Comparison of ENCODE assay signal across 1 cellular context in the genomic region with DNA sequence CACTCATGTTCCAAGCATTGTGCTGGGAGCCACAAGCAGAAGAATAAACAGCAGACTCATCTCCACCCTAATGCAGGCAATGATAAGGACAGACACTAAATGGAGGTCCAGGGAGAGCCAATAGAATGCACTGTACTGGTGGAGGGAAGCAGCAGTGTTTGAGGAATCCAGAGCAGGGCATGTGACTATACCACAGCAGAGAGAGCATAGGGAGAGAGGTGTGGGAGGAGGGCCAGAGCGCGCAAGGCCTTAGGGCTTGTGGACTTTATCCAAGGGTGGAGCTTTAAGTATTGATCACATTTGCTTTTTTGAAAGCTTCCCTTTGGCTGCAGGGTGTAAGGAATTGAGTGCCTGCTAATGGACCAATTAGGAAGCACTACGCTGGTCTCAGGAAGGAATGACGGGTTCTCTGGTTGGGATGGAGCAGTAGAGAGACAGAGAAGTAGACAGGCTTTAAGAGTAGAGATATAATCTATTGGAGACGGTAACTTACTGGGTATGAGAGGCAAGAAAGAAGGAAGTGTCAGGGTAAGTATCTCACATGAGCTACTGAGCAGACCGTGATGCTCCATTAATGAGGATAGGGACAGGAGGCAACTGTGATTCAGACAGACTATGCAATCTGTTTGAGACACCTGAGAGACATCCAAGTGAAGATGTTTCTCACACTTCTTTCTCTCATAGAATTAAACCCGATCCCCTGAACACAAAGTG.
A peak's percentile ranks its signal among the peaks of the same experiment; 100 is the strongest.
TF ChIP-seq lines count a peak whose summit lies in the region.

No MANE protein-coding gene starts in this region.

TF ChIP-seq in HepG2, 621 proteins besides CTCF, POLR2A, EP300 and RAD21 (continued from another document and continues in another):
- TF ChIP-seq, protein P1, sequence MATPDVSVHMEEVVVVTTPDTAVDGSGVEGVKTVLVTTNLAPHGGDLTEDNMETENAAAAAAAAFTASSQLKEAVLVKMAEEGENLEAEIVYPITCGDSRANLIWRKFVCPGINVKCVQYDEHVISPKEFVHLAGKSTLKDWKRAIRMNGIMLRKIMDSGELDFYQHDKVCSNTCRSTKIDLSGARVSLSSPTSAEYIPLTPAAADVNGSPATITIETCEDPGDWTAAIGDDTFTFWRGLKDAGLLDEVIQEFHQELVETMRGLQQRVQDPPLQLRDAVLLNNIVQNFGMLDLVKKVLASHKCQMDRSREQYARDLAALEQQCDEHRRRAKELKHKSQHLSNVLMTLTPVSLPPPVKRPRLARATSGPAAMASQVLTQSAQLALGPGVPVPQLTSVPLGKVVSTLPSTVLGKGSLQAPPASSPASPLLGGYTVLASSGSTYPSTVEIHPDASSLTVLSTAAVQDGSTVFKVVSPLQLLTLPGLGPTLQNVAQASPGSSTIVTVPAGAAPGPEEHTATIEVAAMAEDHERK (CRISPR knock-in tag; IDR thresholded peaks at IDR 0.05; ENCODE audit: low read depth) = no peak
- TF ChIP-seq, protein P2, sequence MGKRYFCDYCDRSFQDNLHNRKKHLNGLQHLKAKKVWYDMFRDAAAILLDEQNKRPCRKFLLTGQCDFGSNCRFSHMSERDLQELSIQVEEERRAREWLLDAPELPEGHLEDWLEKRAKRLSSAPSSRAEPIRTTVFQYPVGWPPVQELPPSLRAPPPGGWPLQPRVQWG (CRISPR knock-in tag; IDR thresholded peaks at IDR 0.05; ENCODE audit: borderline replicate concordance, low read depth) = no peak
- TF ChIP-seq AGO1 (IDR thresholded peaks at IDR 0.05; ENCODE audit: low read depth, low read length, poor library complexity, severe bottlenecking) (no peak), ZNF850 (CRISPR knock-in tag; conservative IDR thresholded peaks at IDR 0.05) (no peak), ZNF558 (CRISPR knock-in tag; IDR thresholded peaks at IDR 0.05; ENCODE audit: borderline replicate concordance) (no peak; the same call in 1 of the 2 replicates), ZNF101 (CRISPR knock-in tag; IDR thresholded peaks at IDR 0.05; ENCODE audit: borderline replicate concordance, low read depth) (no peak), ZNF256 (CRISPR knock-in tag; conservative IDR thresholded peaks at IDR 0.05) (no peak), ZNF713 (CRISPR knock-in tag; IDR thresholded peaks at IDR 0.05) (no peak), ZNF563 (CRISPR knock-in tag; IDR thresholded peaks at IDR 0.05) (no peak), ISL2 (CRISPR knock-in tag; IDR thresholded peaks at IDR 0.05) (no peak), JUNB (CRISPR knock-in tag; IDR thresholded peaks at IDR 0.05; ENCODE audit: borderline replicate concordance) (no peak), ZNF253 (CRISPR knock-in tag; IDR thresholded peaks at IDR 0.05; ENCODE audit: borderline replicate concordance) (no peak), TEAD3 (CRISPR knock-in tag; optimal IDR thresholded peaks at IDR 0.05; ENCODE audit: borderline replicate concordance) (no peak), FOSL1 (CRISPR knock-in tag; IDR thresholded peaks at IDR 0.05; ENCODE audit: borderline replicate concordance) (no peak), ZNF326 (CRISPR knock-in tag; IDR thresholded peaks at IDR 0.05; ENCODE audit: borderline replicate concordance) (no peak), CENPT (CRISPR knock-in tag; IDR thresholded peaks at IDR 0.05; ENCODE audit: low read depth) (no peak), MZF1 (CRISPR knock-in tag; IDR thresholded peaks at IDR 0.05; ENCODE audit: borderline replicate concordance) (no peak), ZNF484 (CRISPR knock-in tag; IDR thresholded peaks at IDR 0.05; ENCODE audit: borderline replicate concordance, low read depth) (no peak), FOSL2 (CRISPR knock-in tag; IDR thresholded peaks at IDR 0.05) (no peak), ZZZ3 (CRISPR knock-in tag; IDR thresholded peaks at IDR 0.05; ENCODE audit: borderline replicate concordance) (no peak), ZNF20 (CRISPR knock-in tag; IDR thresholded peaks at IDR 0.05) (no peak), KDM2A (CRISPR knock-in tag; IDR thresholded peaks at IDR 0.05; ENCODE audit: borderline replicate concordance, low read depth) (no peak), TSC22D2 (CRISPR knock-in tag; IDR thresholded peaks at IDR 0.05; ENCODE audit: borderline replicate concordance) (no peak), ZNF235 (CRISPR knock-in tag; IDR thresholded peaks at IDR 0.05; ENCODE audit: borderline replicate concordance) (no peak), ZNF562 (CRISPR knock-in tag; IDR thresholded peaks at IDR 0.05; ENCODE audit: borderline replicate concordance) (no peak), ZNF431 (CRISPR knock-in tag; IDR thresholded peaks at IDR 0.05; ENCODE audit: borderline replicate concordance, low read depth) (peak; percentile 69; the same call in 1 of the 2 replicates), ZNF766 (CRISPR knock-in tag; IDR thresholded peaks at IDR 0.05; ENCODE audit: borderline replicate concordance) (no peak), ZFP36L1 (CRISPR knock-in tag; IDR thresholded peaks at IDR 0.05) (no peak), HOXD1 (CRISPR knock-in tag; IDR thresholded peaks at IDR 0.05) (no peak), ZNF747 (CRISPR knock-in tag; IDR thresholded peaks at IDR 0.05; ENCODE audit: borderline replicate concordance) (no peak)
- TF ChIP-seq, protein P3, sequence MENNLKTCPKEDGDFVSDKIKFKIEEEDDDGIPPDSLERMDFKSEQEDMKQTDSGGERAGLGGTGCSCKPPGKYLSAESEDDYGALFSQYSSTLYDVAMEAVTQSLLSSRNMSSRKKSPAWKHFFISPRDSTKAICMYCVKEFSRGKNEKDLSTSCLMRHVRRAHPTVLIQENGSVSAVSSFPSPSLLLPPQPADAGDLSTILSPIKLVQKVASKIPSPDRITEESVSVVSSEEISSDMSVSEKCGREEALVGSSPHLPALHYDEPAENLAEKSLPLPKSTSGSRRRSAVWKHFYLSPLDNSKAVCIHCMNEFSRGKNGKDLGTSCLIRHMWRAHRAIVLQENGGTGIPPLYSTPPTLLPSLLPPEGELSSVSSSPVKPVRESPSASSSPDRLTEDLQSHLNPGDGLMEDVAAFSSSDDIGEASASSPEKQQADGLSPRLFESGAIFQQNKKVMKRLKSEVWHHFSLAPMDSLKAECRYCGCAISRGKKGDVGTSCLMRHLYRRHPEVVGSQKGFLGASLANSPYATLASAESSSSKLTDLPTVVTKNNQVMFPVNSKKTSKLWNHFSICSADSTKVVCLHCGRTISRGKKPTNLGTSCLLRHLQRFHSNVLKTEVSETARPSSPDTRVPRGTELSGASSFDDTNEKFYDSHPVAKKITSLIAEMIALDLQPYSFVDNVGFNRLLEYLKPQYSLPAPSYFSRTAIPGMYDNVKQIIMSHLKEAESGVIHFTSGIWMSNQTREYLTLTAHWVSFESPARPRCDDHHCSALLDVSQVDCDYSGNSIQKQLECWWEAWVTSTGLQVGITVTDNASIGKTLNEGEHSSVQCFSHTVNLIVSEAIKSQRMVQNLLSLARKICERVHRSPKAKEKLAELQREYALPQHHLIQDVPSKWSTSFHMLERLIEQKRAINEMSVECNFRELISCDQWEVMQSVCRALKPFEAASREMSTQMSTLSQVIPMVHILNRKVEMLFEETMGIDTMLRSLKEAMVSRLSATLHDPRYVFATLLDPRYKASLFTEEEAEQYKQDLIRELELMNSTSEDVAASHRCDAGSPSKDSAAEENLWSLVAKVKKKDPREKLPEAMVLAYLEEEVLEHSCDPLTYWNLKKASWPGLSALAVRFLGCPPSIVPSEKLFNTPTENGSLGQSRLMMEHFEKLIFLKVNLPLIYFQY (CRISPR knock-in tag; IDR thresholded peaks at IDR 0.05; ENCODE audit: borderline replicate concordance) = 0 out of 2 replicates have a peak, but pooled peaks have one; percentile 25
- TF ChIP-seq, protein P4, sequence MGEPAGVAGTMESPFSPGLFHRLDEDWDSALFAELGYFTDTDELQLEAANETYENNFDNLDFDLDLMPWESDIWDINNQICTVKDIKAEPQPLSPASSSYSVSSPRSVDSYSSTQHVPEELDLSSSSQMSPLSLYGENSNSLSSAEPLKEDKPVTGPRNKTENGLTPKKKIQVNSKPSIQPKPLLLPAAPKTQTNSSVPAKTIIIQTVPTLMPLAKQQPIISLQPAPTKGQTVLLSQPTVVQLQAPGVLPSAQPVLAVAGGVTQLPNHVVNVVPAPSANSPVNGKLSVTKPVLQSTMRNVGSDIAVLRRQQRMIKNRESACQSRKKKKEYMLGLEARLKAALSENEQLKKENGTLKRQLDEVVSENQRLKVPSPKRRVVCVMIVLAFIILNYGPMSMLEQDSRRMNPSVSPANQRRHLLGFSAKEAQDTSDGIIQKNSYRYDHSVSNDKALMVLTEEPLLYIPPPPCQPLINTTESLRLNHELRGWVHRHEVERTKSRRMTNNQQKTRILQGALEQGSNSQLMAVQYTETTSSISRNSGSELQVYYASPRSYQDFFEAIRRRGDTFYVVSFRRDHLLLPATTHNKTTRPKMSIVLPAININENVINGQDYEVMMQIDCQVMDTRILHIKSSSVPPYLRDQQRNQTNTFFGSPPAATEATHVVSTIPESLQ (CRISPR knock-in tag; conservative IDR thresholded peaks at IDR 0.05) = no peak
- TF ChIP-seq, protein P5, sequence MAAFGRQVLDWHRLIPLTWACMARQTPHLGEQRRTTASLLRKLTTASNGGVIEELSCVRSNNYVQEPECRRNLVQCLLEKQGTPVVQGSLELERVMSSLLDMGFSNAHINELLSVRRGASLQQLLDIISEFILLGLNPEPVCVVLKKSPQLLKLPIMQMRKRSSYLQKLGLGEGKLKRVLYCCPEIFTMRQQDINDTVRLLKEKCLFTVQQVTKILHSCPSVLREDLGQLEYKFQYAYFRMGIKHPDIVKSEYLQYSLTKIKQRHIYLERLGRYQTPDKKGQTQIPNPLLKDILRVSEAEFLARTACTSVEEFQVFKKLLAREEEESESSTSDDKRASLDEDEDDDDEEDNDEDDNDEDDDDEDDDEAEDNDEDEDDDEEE (CRISPR knock-in tag; IDR thresholded peaks at IDR 0.05) = no peak
- TF ChIP-seq, protein P6, sequence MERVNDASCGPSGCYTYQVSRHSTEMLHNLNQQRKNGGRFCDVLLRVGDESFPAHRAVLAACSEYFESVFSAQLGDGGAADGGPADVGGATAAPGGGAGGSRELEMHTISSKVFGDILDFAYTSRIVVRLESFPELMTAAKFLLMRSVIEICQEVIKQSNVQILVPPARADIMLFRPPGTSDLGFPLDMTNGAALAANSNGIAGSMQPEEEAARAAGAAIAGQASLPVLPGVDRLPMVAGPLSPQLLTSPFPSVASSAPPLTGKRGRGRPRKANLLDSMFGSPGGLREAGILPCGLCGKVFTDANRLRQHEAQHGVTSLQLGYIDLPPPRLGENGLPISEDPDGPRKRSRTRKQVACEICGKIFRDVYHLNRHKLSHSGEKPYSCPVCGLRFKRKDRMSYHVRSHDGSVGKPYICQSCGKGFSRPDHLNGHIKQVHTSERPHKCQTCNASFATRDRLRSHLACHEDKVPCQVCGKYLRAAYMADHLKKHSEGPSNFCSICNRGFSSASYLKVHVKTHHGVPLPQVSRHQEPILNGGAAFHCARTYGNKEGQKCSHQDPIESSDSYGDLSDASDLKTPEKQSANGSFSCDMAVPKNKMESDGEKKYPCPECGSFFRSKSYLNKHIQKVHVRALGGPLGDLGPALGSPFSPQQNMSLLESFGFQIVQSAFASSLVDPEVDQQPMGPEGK (CRISPR knock-in tag; IDR thresholded peaks at IDR 0.05) = no peak
- TF ChIP-seq, protein P7, sequence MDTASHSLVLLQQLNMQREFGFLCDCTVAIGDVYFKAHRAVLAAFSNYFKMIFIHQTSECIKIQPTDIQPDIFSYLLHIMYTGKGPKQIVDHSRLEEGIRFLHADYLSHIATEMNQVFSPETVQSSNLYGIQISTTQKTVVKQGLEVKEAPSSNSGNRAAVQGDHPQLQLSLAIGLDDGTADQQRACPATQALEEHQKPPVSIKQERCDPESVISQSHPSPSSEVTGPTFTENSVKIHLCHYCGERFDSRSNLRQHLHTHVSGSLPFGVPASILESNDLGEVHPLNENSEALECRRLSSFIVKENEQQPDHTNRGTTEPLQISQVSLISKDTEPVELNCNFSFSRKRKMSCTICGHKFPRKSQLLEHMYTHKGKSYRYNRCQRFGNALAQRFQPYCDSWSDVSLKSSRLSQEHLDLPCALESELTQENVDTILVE (CRISPR knock-in tag; IDR thresholded peaks at IDR 0.05) = no peak
- TF ChIP-seq, protein P8, sequence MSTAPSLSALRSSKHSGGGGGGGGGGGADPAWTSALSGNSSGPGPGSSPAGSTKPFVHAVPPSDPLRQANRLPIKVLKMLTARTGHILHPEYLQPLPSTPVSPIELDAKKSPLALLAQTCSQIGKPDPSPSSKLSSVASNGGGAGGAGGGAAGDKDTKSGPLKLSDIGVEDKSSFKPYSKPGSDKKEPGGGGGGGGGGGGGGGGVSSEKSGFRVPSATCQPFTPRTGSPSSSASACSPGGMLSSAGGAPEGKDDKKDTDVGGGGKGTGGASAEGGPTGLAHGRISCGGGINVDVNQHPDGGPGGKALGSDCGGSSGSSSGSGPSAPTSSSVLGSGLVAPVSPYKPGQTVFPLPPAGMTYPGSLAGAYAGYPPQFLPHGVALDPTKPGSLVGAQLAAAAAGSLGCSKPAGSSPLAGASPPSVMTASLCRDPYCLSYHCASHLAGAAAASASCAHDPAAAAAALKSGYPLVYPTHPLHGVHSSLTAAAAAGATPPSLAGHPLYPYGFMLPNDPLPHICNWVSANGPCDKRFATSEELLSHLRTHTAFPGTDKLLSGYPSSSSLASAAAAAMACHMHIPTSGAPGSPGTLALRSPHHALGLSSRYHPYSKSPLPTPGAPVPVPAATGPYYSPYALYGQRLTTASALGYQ (CRISPR knock-in tag; IDR thresholded peaks at IDR 0.05) = no peak; the same call in 1 of the 2 replicates
- TF ChIP-seq, protein P9, sequence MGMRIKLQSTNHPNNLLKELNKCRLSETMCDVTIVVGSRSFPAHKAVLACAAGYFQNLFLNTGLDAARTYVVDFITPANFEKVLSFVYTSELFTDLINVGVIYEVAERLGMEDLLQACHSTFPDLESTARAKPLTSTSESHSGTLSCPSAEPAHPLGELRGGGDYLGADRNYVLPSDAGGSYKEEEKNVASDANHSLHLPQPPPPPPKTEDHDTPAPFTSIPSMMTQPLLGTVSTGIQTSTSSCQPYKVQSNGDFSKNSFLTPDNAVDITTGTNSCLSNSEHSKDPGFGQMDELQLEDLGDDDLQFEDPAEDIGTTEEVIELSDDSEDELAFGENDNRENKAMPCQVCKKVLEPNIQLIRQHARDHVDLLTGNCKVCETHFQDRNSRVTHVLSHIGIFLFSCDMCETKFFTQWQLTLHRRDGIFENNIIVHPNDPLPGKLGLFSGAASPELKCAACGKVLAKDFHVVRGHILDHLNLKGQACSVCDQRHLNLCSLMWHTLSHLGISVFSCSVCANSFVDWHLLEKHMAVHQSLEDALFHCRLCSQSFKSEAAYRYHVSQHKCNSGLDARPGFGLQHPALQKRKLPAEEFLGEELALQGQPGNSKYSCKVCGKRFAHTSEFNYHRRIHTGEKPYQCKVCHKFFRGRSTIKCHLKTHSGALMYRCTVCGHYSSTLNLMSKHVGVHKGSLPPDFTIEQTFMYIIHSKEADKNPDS (CRISPR knock-in tag; IDR thresholded peaks at IDR 0.05) = no peak
- TF ChIP-seq, protein P10, sequence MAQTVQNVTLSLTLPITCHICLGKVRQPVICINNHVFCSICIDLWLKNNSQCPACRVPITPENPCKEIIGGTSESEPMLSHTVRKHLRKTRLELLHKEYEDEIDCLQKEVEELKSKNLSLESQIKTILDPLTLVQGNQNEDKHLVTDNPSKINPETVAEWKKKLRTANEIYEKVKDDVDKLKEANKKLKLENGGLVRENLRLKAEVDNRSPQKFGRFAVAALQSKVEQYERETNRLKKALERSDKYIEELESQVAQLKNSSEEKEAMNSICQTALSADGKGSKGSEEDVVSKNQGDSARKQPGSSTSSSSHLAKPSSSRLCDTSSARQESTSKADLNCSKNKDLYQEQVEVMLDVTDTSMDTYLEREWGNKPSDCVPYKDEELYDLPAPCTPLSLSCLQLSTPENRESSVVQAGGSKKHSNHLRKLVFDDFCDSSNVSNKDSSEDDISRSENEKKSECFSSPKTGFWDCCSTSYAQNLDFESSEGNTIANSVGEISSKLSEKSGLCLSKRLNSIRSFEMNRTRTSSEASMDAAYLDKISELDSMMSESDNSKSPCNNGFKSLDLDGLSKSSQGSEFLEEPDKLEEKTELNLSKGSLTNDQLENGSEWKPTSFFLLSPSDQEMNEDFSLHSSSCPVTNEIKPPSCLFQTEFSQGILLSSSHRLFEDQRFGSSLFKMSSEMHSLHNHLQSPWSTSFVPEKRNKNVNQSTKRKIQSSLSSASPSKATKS (CRISPR knock-in tag; IDR thresholded peaks at IDR 0.05) = no peak
